ENCODE assay signal across 9 cellular contexts in the genomic region with DNA sequence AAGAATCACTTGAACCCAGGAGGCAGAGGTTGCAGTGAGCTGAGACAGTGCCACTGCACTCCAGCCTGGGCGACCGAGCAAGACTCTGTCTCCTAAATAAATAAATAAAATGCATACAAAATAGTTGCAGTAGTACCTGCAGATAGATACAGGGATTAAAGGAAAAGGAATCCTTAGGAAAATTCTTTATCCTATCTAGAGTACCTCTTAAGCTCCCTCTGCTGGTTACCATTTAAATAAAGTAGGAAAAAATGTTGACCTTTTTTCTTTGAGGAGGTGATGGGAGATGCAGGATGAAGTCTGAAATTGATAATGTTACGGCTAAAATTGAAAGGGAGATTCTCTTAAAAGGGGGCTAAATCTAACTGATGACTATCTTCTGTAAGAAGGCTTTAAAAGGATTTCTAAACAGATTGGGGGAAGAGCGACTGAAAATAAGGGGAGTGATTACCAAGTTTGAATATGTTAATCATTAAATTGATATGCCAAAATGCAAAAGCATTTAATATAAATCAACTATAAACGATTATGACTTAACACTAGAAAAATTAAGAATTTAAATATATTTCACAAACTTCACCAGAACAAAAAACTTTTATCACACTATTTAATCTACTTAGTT. TPM values are rescaled to one million over a fixed set of nuclear protein-coding genes. Genes with fewer than 3 reads are reported as not detected.
DNase-seq lines count a peak whose midpoint lies in the region; ATAC-seq and TF ChIP-seq lines count a peak whose summit lies in the region.
"Had no signal": no experiment of that assay in that cellular context is flagged by ENCODE, and none has a peak within 500 bp of the region (broad histone marks: within the 10 kb centered on the region; RNA-seq: fewer than 3 reads in every experiment).

No MANE protein-coding gene starts in this region.

- H3K4me1 ChIP-seq in BE2C: no peaks in the 10 kb centered on the region
- no peaks in the 10 kb centered on the region; a peak in 1 of 4 replicates for H3K4me1 ChIP-seq in SK-N-SH (ENCODE audit: control insufficient read depth in 1 of 2, insufficient read depth in 2 of 2, low read depth in 1 of 2, low read length in 1 of 2)

- no peak for ATAC-seq in GM18519 (IDR thresholded peaks at IDR 0.05; ENCODE audit: low FRiP score, unreplicated experiment)
- ATAC-seq in HG03432 (IDR thresholded peaks at IDR 0.05; ENCODE audit: unreplicated experiment): no peak

- CTCF ChIA-PET in SK-N-SH (lab: Yijun Ruan, JAX): interaction anchor here (1.0 to 4.7 kb wide), 19 partner anchors 9 to 890 kb away, joined by 3 to 47 read pairs (median 5); a partner anchor contains a TSS

- no peak overlapping the region for H2AFZ ChIP-seq in SK-N-SH (ENCODE audit: low read depth)

- H3K79me2 ChIP-seq in SK-N-SH (ENCODE audit: insufficient read depth): no peaks in the 10 kb centered on the region

- H3K27me3 ChIP-seq in BE2C (no peaks in the 10 kb centered on the region), SK-N-SH (ENCODE audit: insufficient read depth) (no peaks in the 10 kb centered on the region)

- H3K9me2 ChIP-seq in SK-N-SH: no peaks in the 10 kb centered on the region

- TF ChIP-seq EP300 in SK-N-SH (IDR thresholded peaks at IDR 0.05; ENCODE audit: borderline replicate concordance in 1 of 2, low read depth in 1 of 2, low read length in 1 of 2): no peak

- peaks cover 4% of the 10 kb centered on the region for H3F3A ChIP-seq in SK-N-SH (replicated peaks; ENCODE audit: insufficient read depth)

- H3K9ac ChIP-seq in SK-N-SH: no peak overlapping the region

- H3K36me3 ChIP-seq in BE2C (peaks cover 2% of the 10 kb centered on the region; the same call in 1 of the 2 replicates), SK-N-SH (replicated peaks in 1 of 2; ENCODE audit: control insufficient read depth in 1 of 2, insufficient read depth in 2 of 2, low read length in 1 of 2) (peaks cover 17% of the 10 kb centered on the region in 2 experiments)

- WGBS in SK-N-SH (ENCODE audit: low lambda C conversion rate): 69% methylated on average over 5 of the region's 5 CpGs

- no peak for DNase-seq in BE2C
- DNase-seq in HT1080 (ENCODE audit: low read depth): peak; percentile 26
- peak; percentile 44 for DNase-seq in SK-N-SH
- peak; percentile 22 for DNase-seq in iPS-NIHi11 (ENCODE audit: low spot score)
- DNase-seq in UCSD-AML1 (lab: John Stamatoyannopoulos, UW; ENCODE audit: unreplicated experiment): no peak
- DNase-seq in HPDE6-E6E7 (ENCODE audit: extremely low spot score): no peak
- DNase-seq: activated CD4-positive, CD25-positive, alpha-beta regulatory T cell had no signal

- H3K4me2 ChIP-seq in SK-N-SH: no peak overlapping the region

- 0 out of 2 replicates have a peak, but pooled peaks cover 3% of the 10 kb centered on the region for H4K20me1 ChIP-seq in SK-N-SH (ENCODE audit: insufficient read depth)

- no peaks in the 10 kb centered on the region for H3K9me3 ChIP-seq in BE2C
- peaks cover 5% of the 10 kb centered on the region; the same call in 1 of the 2 replicates for H3K9me3 ChIP-seq in SK-N-SH

- peak; percentile 62 for TF ChIP-seq RAD21 in SK-N-SH (IDR thresholded peaks at IDR 0.05; ENCODE audit: low read length)

- H3K27ac ChIP-seq in SK-N-SH (ENCODE audit: low read depth in 2 of 2, low read length in 1 of 2): no peak overlapping the region

- H3K4me3 ChIP-seq in BE2C (ENCODE audit: low read depth, low read length) (no peak overlapping the region), SK-N-SH (ENCODE audit: low read depth in 2 of 2, low read length in 1 of 2) (no peak overlapping the region; a peak in 1 of 4 replicates)

- TF ChIP-seq CTCF in BE2C (IDR thresholded peaks at IDR 0.05; ENCODE audit: low read depth, low read length): peak; percentile 49
- TF ChIP-seq CTCF in SK-N-SH (IDR thresholded peaks at IDR 0.05): peak; percentile 68

- POLR2A ChIA-PET in SK-N-SH (lab: Yijun Ruan, JAX): interaction anchor here (1.9 kb wide), 1 partner anchor 12 kb away, joined by 5 read pairs; no protein-coding TSS in a partner anchor

TF ChIP-seq in SK-N-SH, 30 proteins besides CTCF, POLR2A, EP300 and RAD21:
- TF ChIP-seq TEAD4 (IDR thresholded peaks at IDR 0.05; ENCODE audit: borderline replicate concordance, insufficient read depth) (no peak), SMC3 (IDR thresholded peaks at IDR 0.05; ENCODE audit: low read depth, low read length) (peak; percentile 58), FOXJ3 (CRISPR knock-in tag; IDR thresholded peaks at IDR 0.05) (no peak), ELF1 (IDR thresholded peaks at IDR 0.05) (no peak)

RNA-seq across cellular contexts. Expression of a gene that starts 29.4 kb away (rescaled TPM):
- polyA plus RNA-seq in BE2C (2012; ENCODE audit: insufficient read depth, insufficient read length, low read depth): 10.3 TPM
- 3.5 and 5.6 TPM in 2 replicates for total RNA-seq in HT1080 (2014; rRNA removed; shearing (Covaris generic))
- 7.6 and 9.3 TPM in 2 replicates for polyA plus RNA-seq in HT1080 (2015; cell fraction: cytosol; rRNA removed)
- 4.9 and 5.6 TPM in 2 replicates for polyA plus RNA-seq in HT1080 (2015; cell fraction: nucleus; rRNA removed)
- polyA plus RNA-seq in SK-N-SH (2012; rRNA removed): 3.5 TPM in 2 replicates
- polyA plus RNA-seq in SK-N-SH (2012; cell fraction: cytosol; rRNA removed): 4.9 and 7.4 TPM in 2 replicates
- 1.8 and 2.1 TPM in 2 replicates for polyA plus RNA-seq in SK-N-SH (2012; cell fraction: nucleus; rRNA removed)

RNA-seq across cellular contexts. Expression of a gene that starts 53.4 kb away (rescaled TPM):
- polyA plus RNA-seq in BE2C (2012; ENCODE audit: insufficient read depth, insufficient read length, low read depth): 1.2 TPM
- 0.17 and 0.19 TPM in 2 replicates for total RNA-seq in HT1080 (2014; rRNA removed; shearing (Covaris generic))
- 0.09 and 0.11 TPM in 2 replicates for polyA plus RNA-seq in HT1080 (2015; cell fraction: cytosol; rRNA removed)
- polyA plus RNA-seq in HT1080 (2015; cell fraction: nucleus; rRNA removed): 0.07 and 0.22 TPM in 2 replicates
- polyA plus RNA-seq in SK-N-SH (2012; rRNA removed): 0.05 and 0.15 TPM in 2 replicates
- polyA plus RNA-seq in SK-N-SH (2012; cell fraction: cytosol; rRNA removed): 0.07 and 0.10 TPM in 2 replicates
- polyA plus RNA-seq in SK-N-SH (2012; cell fraction: nucleus; rRNA removed): 0.14 and 0.45 TPM in 2 replicates

Comparison
In these comparisons a context has a peak if more than half of its experiments do, and no peak if none do; other contexts are left out.
1. DNase-seq: peak in HT1080 (single experiment), SK-N-SH (single experiment) and iPS-NIHi11 (single experiment); none in BE2C (single experiment), UCSD-AML1 (single experiment) and HPDE6-E6E7 (single experiment).